ENCODE assay signal across 23 cellular contexts in genomic region chr6:143039548-143039947, GRCh38. TPM values are rescaled to one million over a fixed set of nuclear protein-coding genes. Genes with fewer than 3 reads are reported as not detected.
DNase-seq lines count a peak whose midpoint lies in the region; ATAC-seq lines count a peak whose summit lies in the region.
"Had no signal": no experiment of that assay in that cellular context is flagged by ENCODE, and none has a peak within 500 bp of the region (broad histone marks: within the 10 kb centered on the region; RNA-seq: fewer than 3 reads in every experiment).

No MANE protein-coding gene starts in this region.

- no peak overlapping the region for H3K4me3 Mint-ChIP-seq in activated naive CD4-positive, alpha-beta T cell treated with anti-CD3 and anti-CD28 coated beads, Interleukin-2, amount 10 ng/mL, durations not matched to agents 7 days and 5 days
- no peak overlapping the region for H3K4me3 Mint-ChIP-seq in stimulated activated effector memory CD8-positive, alpha-beta T cell treated with anti-CD3 and anti-CD28 coated beads, Interleukin-12 subunit alpha, Interleukin-12 subunit beta, amount 100 ng/mL, for 72 hours
- H3K4me3 Mint-ChIP-seq in immature natural killer cell: no peak overlapping the region
- H3K4me3 Mint-ChIP-seq: brain, type B pancreatic cell had no signal

- H3K27me3 Mint-ChIP-seq in activated naive CD4-positive, alpha-beta T cell treated with anti-CD3 and anti-CD28 coated beads, Interleukin-2, amount 10 ng/mL, durations not matched to agents 7 days and 5 days: peaks cover 7% of the 10 kb centered on the region
- H3K27me3 Mint-ChIP-seq in immature natural killer cell (ENCODE audit: low read depth in 3 of 3): peaks cover 3 to 19% (median 5%) of the 10 kb centered on the region in 3 donors
- H3K27me3 Mint-ChIP-seq: type B pancreatic cell had no signal

- DNase-seq in activated naive CD4-positive, alpha-beta T cell treated with anti-CD3 and anti-CD28 coated beads, Interleukin-2, amount 50 U/mL, for 72 hours (ENCODE audit: low spot score in 2 of 2): peak in 1 of 2 donors; percentile 11
- DNase-seq in activated naive CD4-positive, alpha-beta T cell treated with anti-CD3 and anti-CD28 coated beads, Interleukin-2, amount 10 ng/mL, durations not matched to agents 7 days and 5 days: no peak
- DNase-seq in stimulated activated effector memory CD8-positive, alpha-beta T cell treated with anti-CD3 and anti-CD28 coated beads, Interleukin-12 subunit alpha, Interleukin-12 subunit beta, amount 100 ng/mL, for 72 hours (ENCODE audit: low spot score in 2 of 2): no peak
- DNase-seq in immature natural killer cell (no peak), amniotic stem cell (lab: John Stamatoyannopoulos, UW) (no peak)
- DNase-seq: activated CD4-positive, alpha-beta T cell treated with anti-CD3 and anti-CD28 coated beads, Interleukin-2, amount 50 U/mL, for 1 hour; DMS79; effector memory CD4-positive, alpha-beta T cell; gastrocnemius medialis; MM.1S; NCI-H1694; NCI-H748 treated with DMSO at 0.1 percent for 48 hours; PC-3; SHP77; stimulated activated CD4-positive, alpha-beta T cell treated with anti-CD3 and anti-CD28 coated beads, Interleukin-4, amount 100 ng/mL, for 1 hour; stomach; SW 1271 had no signal

- peaks cover 7% of the 10 kb centered on the region for H3K4me1 Mint-ChIP-seq in activated naive CD4-positive, alpha-beta T cell treated with anti-CD3 and anti-CD28 coated beads, Interleukin-2, amount 10 ng/mL, durations not matched to agents 7 days and 5 days
- H3K4me1 Mint-ChIP-seq in stimulated activated effector memory CD8-positive, alpha-beta T cell treated with anti-CD3 and anti-CD28 coated beads, Interleukin-12 subunit alpha, Interleukin-12 subunit beta, amount 100 ng/mL, for 72 hours: no peaks in the 10 kb centered on the region
- no peaks in the 10 kb centered on the region for H3K4me1 Mint-ChIP-seq in immature natural killer cell
- H3K4me1 Mint-ChIP-seq: brain had no signal

- no peaks in the 10 kb centered on the region for H3K36me3 Mint-ChIP-seq in activated naive CD4-positive, alpha-beta T cell treated with anti-CD3 and anti-CD28 coated beads, Interleukin-2, amount 50 U/mL, for 72 hours
- H3K36me3 Mint-ChIP-seq in activated naive CD4-positive, alpha-beta T cell treated with anti-CD3 and anti-CD28 coated beads, Interleukin-2, amount 10 ng/mL, durations not matched to agents 7 days and 5 days: no peaks in the 10 kb centered on the region
- no peaks in the 10 kb centered on the region for H3K36me3 Mint-ChIP-seq in stimulated activated effector memory CD8-positive, alpha-beta T cell treated with anti-CD3 and anti-CD28 coated beads, Interleukin-12 subunit alpha, Interleukin-12 subunit beta, amount 100 ng/mL, for 72 hours
- peaks cover 0 to 3% (median 0%) of the 10 kb centered on the region in 3 donors for H3K36me3 Mint-ChIP-seq in immature natural killer cell
- H3K36me3 Mint-ChIP-seq: brain, type B pancreatic cell had no signal

- H3K9me3 Mint-ChIP-seq in activated naive CD4-positive, alpha-beta T cell treated with anti-CD3 and anti-CD28 coated beads, Interleukin-2, amount 50 U/mL, for 72 hours: peaks cover 3 to 4% of the 10 kb centered on the region in 2 donors
- H3K9me3 Mint-ChIP-seq in activated naive CD4-positive, alpha-beta T cell treated with anti-CD3 and anti-CD28 coated beads, Interleukin-2, amount 10 ng/mL, durations not matched to agents 7 days and 5 days: peaks cover 4% of the 10 kb centered on the region
- no peaks in the 10 kb centered on the region for H3K9me3 Mint-ChIP-seq in stimulated activated effector memory CD8-positive, alpha-beta T cell treated with anti-CD3 and anti-CD28 coated beads, Interleukin-12 subunit alpha, Interleukin-12 subunit beta, amount 100 ng/mL, for 72 hours
- peaks cover 0 to 2% (median 0%) of the 10 kb centered on the region in 6 donors for H3K9me3 Mint-ChIP-seq in immature natural killer cell
- H3K9me3 Mint-ChIP-seq: brain, type B pancreatic cell had no signal

- ATAC-seq in activated naive CD4-positive, alpha-beta T cell treated with anti-CD3 and anti-CD28 coated beads, Interleukin-2, amount 50 U/mL, for 72 hours: peak; percentile 98 to 99
- peak; percentile 82 for ATAC-seq in GM19351 (IDR thresholded peaks at IDR 0.05; ENCODE audit: unreplicated experiment)
- peak; percentile 62 for ATAC-seq in HG03342 (IDR thresholded peaks at IDR 0.05; ENCODE audit: unreplicated experiment)
- ATAC-seq in stimulated activated effector memory CD8-positive, alpha-beta T cell treated with anti-CD3 and anti-CD28 coated beads, Interleukin-12 subunit alpha, Interleukin-12 subunit beta, amount 100 ng/mL, for 72 hours: peak; percentile 88
- ATAC-seq in HG02678 (IDR thresholded peaks at IDR 0.05; ENCODE audit: unreplicated experiment): no peak
- ATAC-seq: esophagus mucosa, gastrocnemius medialis, PC-3 had no signal

- CTCF ChIA-PET in activated naive CD4-positive, alpha-beta T cell treated with anti-CD3 and anti-CD28 coated beads, Interleukin-2, amount 10 ng/mL, durations not matched to agents 7 days and 5 days (lab: Charles Lee): interaction anchor here (0.6 to 1.0 kb wide), 3 partner anchors 329 to 571 kb away, joined by 3 to 4 read pairs (median 3); no protein-coding TSS in a partner anchor

- peak overlapping the region in 1 of 2 donors; percentile 37 for H3K27ac Mint-ChIP-seq in activated naive CD4-positive, alpha-beta T cell treated with anti-CD3 and anti-CD28 coated beads, Interleukin-2, amount 50 U/mL, for 72 hours
- no peak overlapping the region for H3K27ac Mint-ChIP-seq in activated naive CD4-positive, alpha-beta T cell treated with anti-CD3 and anti-CD28 coated beads, Interleukin-2, amount 10 ng/mL, durations not matched to agents 7 days and 5 days
- no peak overlapping the region for H3K27ac Mint-ChIP-seq in stimulated activated effector memory CD8-positive, alpha-beta T cell treated with anti-CD3 and anti-CD28 coated beads, Interleukin-12 subunit alpha, Interleukin-12 subunit beta, amount 100 ng/mL, for 72 hours
- H3K27ac Mint-ChIP-seq in immature natural killer cell: no peak overlapping the region
- H3K27ac Mint-ChIP-seq: brain, type B pancreatic cell had no signal

RNA-seq across cellular contexts. Expression of gene AIG1, which starts 21.1 kb away (rescaled TPM):
- total RNA-seq in activated naive CD4-positive, alpha-beta T cell treated with anti-CD3 and anti-CD28 coated beads, Interleukin-2, amount 50 U/mL, for 72 hours: 10 to 100 TPM; 15.5 to 34.8 TPM
- polyA plus RNA-seq in immature natural killer cell: 10 to 100 TPM in 2 of 3 donors, 1 to 10 TPM in 1; 4.6 to 17.8 (median 12.3) TPM
